8 cellular contexts compared by ENCODE assay signal in genomic region chr1:223843934-223844333, GRCh38. TPM values are rescaled to one million over a fixed set of nuclear protein-coding genes. Genes with fewer than 3 reads are reported as not detected.
DNase-seq lines count a peak whose midpoint lies in the region; ATAC-seq, FAIRE-seq and TF ChIP-seq lines count a peak whose summit lies in the region.

No MANE protein-coding gene starts in this region.

- H3K4me3 ChIP-seq in right cardiac atrium (ENCODE audit: low read length): peak overlapping the region; percentile 66
- peak overlapping the region in 4 of 5 donors; percentile 72 to 95 (median 86) for H3K4me3 ChIP-seq in subcutaneous abdominal adipose tissue (ENCODE audit: low read depth in 1 of 5, low read length in 5 of 5)
- no peak overlapping the region for H3K4me3 ChIP-seq in body of pancreas

- H3K27ac ChIP-seq in right cardiac atrium (ENCODE audit: low read length): no peak overlapping the region
- no peak overlapping the region for H3K27ac ChIP-seq in subcutaneous abdominal adipose tissue (ENCODE audit: low read depth, low read length)
- no peak overlapping the region for H3K27ac ChIP-seq in body of pancreas

- peak overlapping the region; percentile 95 for H3K4me3 Mint-ChIP-seq in activated CD4-positive, alpha-beta T cell treated with anti-CD3 and anti-CD28 coated beads, Interleukin-2, amount 10 ng/mL, durations not matched to agents 7 days and 5 days
- peak overlapping the region; percentile 93 for H3K4me3 Mint-ChIP-seq in T-helper 2 cell treated with Interferon-gamma antibody and Interleukin-4, amounts not matched to agents 5 μg/mL and 100 μg/mL, for 36 hours

- 59% methylated on average over 6 of the region's 6 CpGs for WGBS in right cardiac atrium
- WGBS in body of pancreas, 2 donors: 68 to 70% methylated on average over 6 of the region's 6 CpGs

- H3K9ac ChIP-seq in subcutaneous abdominal adipose tissue (ENCODE audit: low read length in 5 of 5): peak overlapping the region in 2 of 5 donors; percentile 81 to 86

- peak overlapping the region; percentile 97 for H3K27ac Mint-ChIP-seq in activated CD4-positive, alpha-beta T cell treated with anti-CD3 and anti-CD28 coated beads, Interleukin-2, amount 10 ng/mL, durations not matched to agents 7 days and 5 days
- H3K27ac Mint-ChIP-seq in T-helper 2 cell treated with Interferon-gamma antibody and Interleukin-4, amounts not matched to agents 5 μg/mL and 100 μg/mL, for 36 hours: no peak overlapping the region

- H3K36me3 Mint-ChIP-seq in activated CD4-positive, alpha-beta T cell treated with anti-CD3 and anti-CD28 coated beads, Interleukin-2, amount 10 ng/mL, durations not matched to agents 7 days and 5 days (ENCODE audit: low read depth): no peaks in the 10 kb centered on the region
- H3K36me3 Mint-ChIP-seq in T-helper 2 cell treated with Interferon-gamma antibody and Interleukin-4, amounts not matched to agents 5 μg/mL and 100 μg/mL, for 36 hours (ENCODE audit: low read depth): peaks cover 7% of the 10 kb centered on the region

- H3K9me3 ChIP-seq in right cardiac atrium (ENCODE audit: control insufficient read depth, low read length) (no peaks in the 10 kb centered on the region), subcutaneous abdominal adipose tissue (ENCODE audit: control insufficient read depth in 5 of 5, low read length in 5 of 5) (no peaks in the 10 kb centered on the region), body of pancreas (no peaks in the 10 kb centered on the region)

- H3K4me1 Mint-ChIP-seq in activated CD4-positive, alpha-beta T cell treated with anti-CD3 and anti-CD28 coated beads, Interleukin-2, amount 10 ng/mL, durations not matched to agents 7 days and 5 days: peaks cover 44% of the 10 kb centered on the region
- H3K4me1 Mint-ChIP-seq in T-helper 2 cell treated with Interferon-gamma antibody and Interleukin-4, amounts not matched to agents 5 μg/mL and 100 μg/mL, for 36 hours (ENCODE audit: low read depth): peaks cover 32% of the 10 kb centered on the region

- no peak for FAIRE-seq in D721Med (lab: Jason Lieb, UNC)

- intact Hi-C loops in right cardiac atrium (cut with DNase I): no loop called here
- intact Hi-C loops in body of pancreas (cut with DNase I): no loop called here

- no peaks in the 10 kb centered on the region for H3K36me3 ChIP-seq in subcutaneous abdominal adipose tissue (ENCODE audit: control insufficient read depth in 5 of 5, insufficient read depth in 5 of 5, low read length in 5 of 5)
- no peaks in the 10 kb centered on the region for H3K36me3 ChIP-seq in body of pancreas (replicated peaks in 1 of 2; ENCODE audit: insufficient read depth in 1 of 2, low read depth in 2 of 2)

- TF ChIP-seq CTCF in body of pancreas (IDR thresholded peaks at IDR 0.05) (no peak), D721Med (IDR thresholded peaks at IDR 0.05; ENCODE audit: insufficient read depth, missing control alignments) (no peak)

- TF ChIP-seq POLR2A in body of pancreas (IDR thresholded peaks at IDR 0.05): no peak

- H3K4me1 ChIP-seq in right cardiac atrium (ENCODE audit: control insufficient read depth, insufficient read depth, low read length) (peaks cover 2% of the 10 kb centered on the region), subcutaneous abdominal adipose tissue (ENCODE audit: control insufficient read depth in 5 of 5, insufficient read depth in 5 of 5, low read length in 5 of 5) (peaks cover 3 to 27% (median 26%) of the 10 kb centered on the region in 5 donors), body of pancreas (peaks cover 39% of the 10 kb centered on the region)

- CTCF ChIA-PET in activated CD4-positive, alpha-beta T cell treated with anti-CD3 and anti-CD28 coated beads, Interleukin-2, amount 10 ng/mL, durations not matched to agents 7 days and 5 days (lab: Charles Lee): interaction anchor here (0.5 to 1.9 kb wide), 3 partner anchors 9 to 130 kb away, joined by 3 to 4 read pairs (median 4); no protein-coding TSS in a partner anchor

- POLR2A ChIA-PET in activated CD4-positive, alpha-beta T cell treated with anti-CD3 and anti-CD28 coated beads, Interleukin-2, amount 10 ng/mL, durations not matched to agents 7 days and 5 days (lab: Charles Lee): no interaction called here

- no peak for DNase-seq in activated CD4-positive, alpha-beta T cell treated with anti-CD3 and anti-CD28 coated beads, Interleukin-2, amount 10 ng/mL, durations not matched to agents 7 days and 5 days
- DNase-seq in activated CD4-positive, alpha-beta T cell treated with anti-CD3 and anti-CD28 coated beads, Interleukin-2, amount 50 U/mL, for 4 hours: no peak
- no peak for DNase-seq in T-helper 2 cell treated with Interferon-gamma antibody and Interleukin-4, amounts not matched to agents 5 μg/mL and 100 μg/mL, for 36 hours (ENCODE audit: low spot score)
- no peak for DNase-seq in right cardiac atrium
- no peak for DNase-seq in body of pancreas
- DNase-seq in D721Med (ENCODE audit: insufficient read length, low spot score): no peak

- no peaks in the 10 kb centered on the region for H3K27me3 Mint-ChIP-seq in activated CD4-positive, alpha-beta T cell treated with anti-CD3 and anti-CD28 coated beads, Interleukin-2, amount 10 ng/mL, durations not matched to agents 7 days and 5 days
- H3K27me3 Mint-ChIP-seq in T-helper 2 cell treated with Interferon-gamma antibody and Interleukin-4, amounts not matched to agents 5 μg/mL and 100 μg/mL, for 36 hours (ENCODE audit: low read depth): no peaks in the 10 kb centered on the region

- ATAC-seq in right cardiac atrium (no peak), GM19023 (IDR thresholded peaks at IDR 0.05; ENCODE audit: unreplicated experiment) (no peak), body of pancreas (no peak)

- H3K9me3 Mint-ChIP-seq in activated CD4-positive, alpha-beta T cell treated with anti-CD3 and anti-CD28 coated beads, Interleukin-2, amount 10 ng/mL, durations not matched to agents 7 days and 5 days: peaks cover 4% of the 10 kb centered on the region
- no peaks in the 10 kb centered on the region for H3K9me3 Mint-ChIP-seq in T-helper 2 cell treated with Interferon-gamma antibody and Interleukin-4, amounts not matched to agents 5 μg/mL and 100 μg/mL, for 36 hours

- H3K27me3 ChIP-seq in right cardiac atrium (ENCODE audit: control insufficient read depth, insufficient read depth) (no peaks in the 10 kb centered on the region), subcutaneous abdominal adipose tissue (ENCODE audit: control insufficient read depth in 5 of 5, insufficient read depth in 4 of 5, low read length in 5 of 5) (no peaks in the 10 kb centered on the region), body of pancreas (no peaks in the 10 kb centered on the region)

RNA-seq across cellular contexts. Expression of gene TP53BP2, which starts 1.8 kb away (rescaled TPM):
- total RNA-seq in activated CD4-positive, alpha-beta T cell treated with anti-CD3 and anti-CD28 coated beads, Interleukin-2, amount 10 ng/mL, durations not matched to agents 7 days and 5 days: 10 to 100 TPM; 33.4 to 36.9 TPM
- 10 to 100 TPM; 25.9 to 29.7 (median 29.6) TPM for total RNA-seq in right cardiac atrium
- 9.8 TPM for polyA plus RNA-seq in right cardiac atrium
- total RNA-seq in body of pancreas: 10 to 100 TPM; 22.3 to 30.0 TPM

Comparison
In these comparisons a context has a peak if more than half of its experiments do, and no peak if none do; other contexts are left out.
1. H3K4me3 ChIP-seq: peak in right cardiac atrium (single experiment) and subcutaneous abdominal adipose tissue (4 of 5); none in body of pancreas (0 of 2).